Comparison of ENCODE assay signal across 18 cellular contexts in the genomic region with DNA sequence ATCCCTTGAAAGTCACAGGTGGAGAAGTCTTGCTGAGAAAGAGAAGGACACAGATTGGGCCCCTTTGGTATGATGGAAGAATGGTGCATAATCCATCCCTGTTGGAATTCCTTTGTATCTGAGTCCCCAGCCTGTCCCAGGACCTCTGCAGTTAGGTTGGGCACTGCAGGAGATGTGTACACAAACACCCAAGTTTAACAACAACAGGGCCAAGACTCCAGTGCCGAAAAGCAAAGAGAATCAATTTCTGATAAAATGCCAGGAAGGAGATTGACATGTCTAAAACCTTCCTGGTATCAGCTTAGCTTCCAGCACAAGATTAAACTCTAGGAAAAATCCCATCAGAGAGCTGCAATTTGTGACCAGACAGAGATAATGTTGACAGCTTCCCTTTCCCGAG. TPM values are rescaled to one million over a fixed set of nuclear protein-coding genes. Genes with fewer than 3 reads are reported as not detected.
DNase-seq lines count a peak whose midpoint lies in the region; ATAC-seq, FAIRE-seq and TF ChIP-seq lines count a peak whose summit lies in the region.
"Had no signal": no experiment of that assay in that cellular context is flagged by ENCODE, and none has a peak within 500 bp of the region (broad histone marks: within the 10 kb centered on the region; RNA-seq: fewer than 3 reads in every experiment).

No MANE protein-coding gene starts in this region.

- H3K18ac ChIP-seq in H9 (ENCODE audit: insufficient read length, low read depth, low read length), result no peak overlapping the region

- no peaks in the 10 kb centered on the region for H3K79me2 ChIP-seq in H9 (ENCODE audit: insufficient read depth, low read length)

- no peak overlapping the region for H3K9ac ChIP-seq in H9 (ENCODE audit: extremely low read depth, insufficient read length, low read length)
- H3K9ac ChIP-seq: BLaER1 had no signal

- no peak overlapping the region for H3T11ph ChIP-seq in H9 (ENCODE audit: low read length)

- no peak overlapping the region for H2BK5ac ChIP-seq in H9 (ENCODE audit: insufficient read length, low read length)

- FAIRE-seq in pancreas (lab: Jason Lieb, UNC), result no peak
- FAIRE-seq: GM12892, GM19239, H54, HepG2 had no signal

- POLR2A ChIA-PET in RWPE1 (lab: Yijun Ruan, JAX; ENCODE audit: low non-redundant PET), result no interaction called here

- no peak for TF ChIP-seq POLR2A in body of pancreas (IDR thresholded peaks at IDR 0.05)

- H3K9me3 Mint-ChIP-seq in H9, result no peaks in the 10 kb centered on the region
- no peaks in the 10 kb centered on the region for H3K9me3 Mint-ChIP-seq in activated T-cell treated with anti-CD3 and anti-CD28 coated beads, Interleukin-2, amount 50 U/mL, for 72 hours
- H3K9me3 Mint-ChIP-seq: CD8-positive, alpha-beta memory T cell had no signal

- no peak overlapping the region for H2BK12ac ChIP-seq in H9 (ENCODE audit: insufficient read length, low read depth, low read length)

- WGBS in H9 (ENCODE audit: extremely low coverage, insufficient read length, low lambda C conversion rate), result no CpG with 5 or more reads among the region's 2 CpGs
- 13 to 14% methylated on average over 2 of the region's 2 CpGs for WGBS in body of pancreas, 2 donors
- WGBS in pancreas, 2 donors, result 13 to 14% methylated on average over 2 of the region's 2 CpGs

- no peak overlapping the region for H3K4me3 Mint-ChIP-seq in H9
- H3K4me3 Mint-ChIP-seq in activated T-cell treated with anti-CD3 and anti-CD28 coated beads, Interleukin-2, amount 50 U/mL, for 72 hours, result no peak overlapping the region
- H3K4me3 Mint-ChIP-seq: CD8-positive, alpha-beta memory T cell had no signal

- H3K4ac ChIP-seq in H9 (ENCODE audit: low read depth, low read length), result no peak overlapping the region

- no peak overlapping the region for H3K4me2 ChIP-seq in H9 (ENCODE audit: insufficient read depth, insufficient read length, low read length)
- H3K4me2 ChIP-seq: BLaER1 had no signal

- intact Hi-C loops in body of pancreas (cut with DNase I) (no loop called here), pancreas (cut with DNase I) (no loop called here)

- H4K8ac ChIP-seq in H9 (replicated peaks; ENCODE audit: insufficient read length, low read depth, low read length), result no peak overlapping the region

- DNase-seq in H9 (no peak), NCI-H82 (lab: John Stamatoyannopoulos, UW) (peak; percentile 76), body of pancreas (peak in 2 of 4 donors; percentile 19 to 28), pancreas (no peak), RWPE1 (ENCODE audit: low spot score) (no peak)
- DNase-seq in activated T-cell treated with anti-CD3 and anti-CD28 coated beads, Interleukin-2, amount 50 U/mL, for 72 hours, result no peak
- DNase-seq: 8988T; AML-193; Caco-2; CD8-positive, alpha-beta memory T cell; DND-41; GDM1 had no signal

- no peak overlapping the region for H3K4me3 ChIP-seq in body of pancreas
- H3K4me3 ChIP-seq in pancreas, result no peak overlapping the region
- H3K4me3 ChIP-seq: BLaER1 had no signal

- H3K27me3 Mint-ChIP-seq in H9 (ENCODE audit: low read depth), result no peaks in the 10 kb centered on the region
- H3K27me3 Mint-ChIP-seq in activated T-cell treated with anti-CD3 and anti-CD28 coated beads, Interleukin-2, amount 50 U/mL, for 72 hours (ENCODE audit: low read depth), result no peaks in the 10 kb centered on the region
- H3K27me3 Mint-ChIP-seq: CD8-positive, alpha-beta memory T cell had no signal

- H4K20me1 ChIP-seq in H9 (ENCODE audit: control insufficient read depth, insufficient read depth, insufficient read length), result no peaks in the 10 kb centered on the region
- H4K20me1 ChIP-seq: BLaER1 had no signal

- no peak overlapping the region for H2AK5ac ChIP-seq in H9 (ENCODE audit: insufficient read length, low read length)

- no peak overlapping the region for H3K14ac ChIP-seq in H9 (ENCODE audit: insufficient read depth, low read length)

- no peak overlapping the region for H3K56ac ChIP-seq in H9 (ENCODE audit: insufficient read length, low read depth, low read length)

- no peaks in the 10 kb centered on the region for H3K9me3 ChIP-seq in H9 (ENCODE audit: control insufficient read depth, low read depth, low read length)
- no peaks in the 10 kb centered on the region for H3K9me3 ChIP-seq in body of pancreas
- H3K9me3 ChIP-seq in pancreas, result no peaks in the 10 kb centered on the region
- H3K9me3 ChIP-seq: BLaER1, Caco-2 had no signal

- H3K36me3 ChIP-seq in body of pancreas (replicated peaks in 1 of 2; ENCODE audit: insufficient read depth in 1 of 2, low read depth in 2 of 2) (no peaks in the 10 kb centered on the region), pancreas (no peaks in the 10 kb centered on the region)

- peaks cover 16 to 19% of the 10 kb centered on the region in 2 experiments for H3K4me1 Mint-ChIP-seq in H9
- peaks cover 22% of the 10 kb centered on the region for H3K4me1 Mint-ChIP-seq in activated T-cell treated with anti-CD3 and anti-CD28 coated beads, Interleukin-2, amount 50 U/mL, for 72 hours (ENCODE audit: low read depth)
- H3K4me1 Mint-ChIP-seq: CD8-positive, alpha-beta memory T cell had no signal

- no peak overlapping the region for H2BK120ac ChIP-seq in H9 (ENCODE audit: low read depth, low read length, poor library complexity, severe bottlenecking)

- H3K79me1 ChIP-seq in H9 (ENCODE audit: insufficient read depth, low read depth, low read length, poor library complexity, severe bottlenecking), result no peaks in the 10 kb centered on the region

- ATAC-seq in body of pancreas, result peak; percentile 30
- peak; percentile 15 to 57 (median 45) for ATAC-seq in pancreas
- ATAC-seq in GM18907 (IDR thresholded peaks at IDR 0.05; ENCODE audit: unreplicated experiment), result no peak
- ATAC-seq in activated T-cell treated with anti-CD3 and anti-CD28 coated beads, Interleukin-2, amount 50 U/mL, for 72 hours (replicated peaks in 1 of 2), result no peak
- ATAC-seq: HepG2 had no signal

- no peak overlapping the region for H2BK15ac ChIP-seq in H9 (ENCODE audit: low read depth, low read length)

- no peaks in the 10 kb centered on the region for H3K4me1 ChIP-seq in H9 (ENCODE audit: insufficient read depth, low read length)
- peaks cover 41% of the 10 kb centered on the region for H3K4me1 ChIP-seq in body of pancreas
- peaks cover 24 to 30% (median 27%) of the 10 kb centered on the region in 3 donors for H3K4me1 ChIP-seq in pancreas
- H3K4me1 ChIP-seq: BLaER1 had no signal

- H2BK20ac ChIP-seq in H9 (ENCODE audit: low read depth, low read length, poor library complexity, severe bottlenecking), result no peak overlapping the region

- H3K36me3 Mint-ChIP-seq in H9 (ENCODE audit: insufficient read depth in 1 of 3, low read depth in 3 of 3), result peaks cover 0 to 3% (median 2%) of the 10 kb centered on the region in 3 experiments; a peak in 5 of 7 replicates
- peaks cover 2 to 5% of the 10 kb centered on the region in 2 donors for H3K36me3 Mint-ChIP-seq in activated T-cell treated with anti-CD3 and anti-CD28 coated beads, Interleukin-2, amount 50 U/mL, for 72 hours (ENCODE audit: insufficient read depth in 2 of 2)

- peak overlapping the region; percentile 25 to 85 (median 36); a peak in 3 of 7 replicates for H3K27ac Mint-ChIP-seq in H9
- H3K27ac Mint-ChIP-seq in activated T-cell treated with anti-CD3 and anti-CD28 coated beads, Interleukin-2, amount 50 U/mL, for 72 hours, result no peak overlapping the region

- no peak overlapping the region for H4K91ac ChIP-seq in H9 (ENCODE audit: insufficient read length, low read depth, low read length)

- TF ChIP-seq CTCF in H9 (conservative IDR thresholded peaks at IDR 0.05), result no peak
- no peak for TF ChIP-seq CTCF in body of pancreas (IDR thresholded peaks at IDR 0.05)
- no peak for TF ChIP-seq CTCF in pancreas (IDR thresholded peaks at IDR 0.05)
- TF ChIP-seq CTCF in RWPE1 (conservative IDR thresholded peaks at IDR 0.05; ENCODE audit: low read depth), result no peak

- no peak overlapping the region for H3K23ac ChIP-seq in H9 (ENCODE audit: insufficient read length, low read depth, low read length)

- no peak overlapping the region for H4K5ac ChIP-seq in H9 (ENCODE audit: insufficient read length, low read depth, low read length)

- no peaks in the 10 kb centered on the region for H3K23me2 ChIP-seq in H9 (ENCODE audit: insufficient read length, low read depth, low read length, poor library complexity, severe bottlenecking)

- H3K27ac ChIP-seq in H9 (ENCODE audit: insufficient read length, low read depth, low read length) (no peak overlapping the region), body of pancreas (peak overlapping the region in 1 of 4 donors; percentile 1), pancreas (peak overlapping the region in 2 of 4 donors; percentile 13 to 25), RWPE1 (no peak overlapping the region)
- H3K27ac ChIP-seq: BLaER1 had no signal

- no peak overlapping the region for H2AFZ ChIP-seq in H9 (ENCODE audit: low read length)

- H3K27me3 ChIP-seq in H9 (ENCODE audit: insufficient read depth, low read length) (no peaks in the 10 kb centered on the region), body of pancreas (no peaks in the 10 kb centered on the region), pancreas (no peaks in the 10 kb centered on the region)
- H3K27me3 ChIP-seq: BLaER1 had no signal

- CTCF ChIA-PET in RWPE1 (lab: Yijun Ruan, JAX), result no interaction called here

RNA-seq across cellular contexts. Expression of a gene that starts 32.9 kb away (rescaled TPM):
- total RNA-seq in H9 (2021) (13.2 and 15.1 TPM in 2 replicates), body of pancreas (10 to 100 TPM; 23.4 to 25.7 TPM), pancreas (10 to 100 TPM; 14.3 to 26.7 (median 16.1) TPM)
- 10 to 100 TPM; 10.8 to 20.1 TPM for polyA plus RNA-seq in pancreas
- 10 to 100 TPM; 14.8 to 15.1 TPM for total RNA-seq in activated T-cell treated with anti-CD3 and anti-CD28 coated beads, Interleukin-2, amount 50 U/mL, for 72 hours

RNA-seq across cellular contexts. Expression of a gene that starts 33.2 kb away (rescaled TPM):
- total RNA-seq in H9 (2021) (113 TPM in 2 replicates), body of pancreas (100 to 1,000 TPM in 1 of 2 donors, 10 to 100 TPM in 1; 38.7 to 161 TPM), pancreas (10 to 100 TPM; 31.5 to 52.0 (median 40.1) TPM)
- polyA plus RNA-seq in pancreas, result 100 to 1,000 TPM in 1 of 2 donors, 10 to 100 TPM in 1; 98.3 to 113 TPM
- total RNA-seq in activated T-cell treated with anti-CD3 and anti-CD28 coated beads, Interleukin-2, amount 50 U/mL, for 72 hours, result 10 to 100 TPM; 49.6 to 61.1 TPM

Comparison
In these comparisons a context has a peak if more than half of its experiments do, and no peak if none do; other contexts are left out.
1. ATAC-seq: peak in body of pancreas (single experiment) and pancreas (4 of 4); none in GM18907 (single experiment) and activated T-cell treated with anti-CD3 and anti-CD28 coated beads, Interleukin-2, amount 50 U/mL, for 72 hours (0 of 2).